9 cellular contexts compared by ENCODE assay signal in genomic region chr6:112253842-112254816, GRCh38. TPM values are rescaled to one million over a fixed set of nuclear protein-coding genes. Genes with fewer than 3 reads are reported as not detected.
DNase-seq lines count a peak whose midpoint lies in the region; ATAC-seq, FAIRE-seq and TF ChIP-seq lines count a peak whose summit lies in the region.
"Had no signal": no experiment of that assay in that cellular context is flagged by ENCODE, and none has a peak within 500 bp of the region (broad histone marks: within the 10 kb centered on the region; RNA-seq: fewer than 3 reads in every experiment).

LAMA4 (minus strand) TSS chr6:112254567; CDS start chr6:112254150, 417 bp downstream.

- H3K36me3 ChIP-seq in CD8-positive, alpha-beta T cell (ENCODE audit: insufficient read depth, low read length): no peaks in the 10 kb centered on the region
- H3K36me3 ChIP-seq in WERI-Rb-1 (no peaks in the 10 kb centered on the region), endothelial cell of umbilical vein (ENCODE audit: control insufficient read depth in 2 of 2, extremely low read depth in 1 of 2, insufficient read depth in 2 of 2, low read length in 2 of 2) (peaks cover 8 to 16% of the 10 kb centered on the region in 2 experiments), mesenchymal stem cell (ENCODE audit: control insufficient read depth in 1 of 2, insufficient read depth in 2 of 2, low read depth in 1 of 2, low read length in 2 of 2) (peaks cover 0 to 18% of the 10 kb centered on the region in 2 experiments)

- FAIRE-seq in endothelial cell of umbilical vein (lab: Jason Lieb, UNC): peak; percentile 42

- no peaks in the 10 kb centered on the region for H3K9me3 ChIP-seq in CD8-positive, alpha-beta T cell (ENCODE audit: low read length)
- H3K9me3 ChIP-seq in WERI-Rb-1 (ENCODE audit: severe bottlenecking) (no peaks in the 10 kb centered on the region), endothelial cell of umbilical vein (replicated peaks; ENCODE audit: control insufficient read depth, insufficient read depth, low read length) (no peaks in the 10 kb centered on the region), mesenchymal stem cell (ENCODE audit: control insufficient read depth, low read length) (no peaks in the 10 kb centered on the region)

- no peak within 1 kb of the TSS for H2BK5ac ChIP-seq in mesenchymal stem cell (ENCODE audit: low read depth, low read length, poor library complexity, severe bottlenecking)

- peaks cover 37% of the 10 kb centered on the region for H3K27me3 Mint-ChIP-seq in CD8-positive, alpha-beta T cell (ENCODE audit: low read depth)

- H3K9me1 ChIP-seq in endothelial cell of umbilical vein (replicated peaks; ENCODE audit: control insufficient read depth, extremely low read depth, insufficient read depth, low read length): no peaks in the 10 kb centered on the region

- H3K79me1 ChIP-seq in mesenchymal stem cell (replicated peaks; ENCODE audit: low read length, poor library complexity, severe bottlenecking): no peaks in the 10 kb centered on the region

- dilution Hi-C loops in endothelial cell of umbilical vein (cut with MboI; ENCODE audit: extremely low pct_ligation_motif_present, low sequenced_read_pairs): no loop called here

- no peak within 1 kb of the TSS for H2AK5ac ChIP-seq in mesenchymal stem cell (ENCODE audit: low read length, severe bottlenecking)

- BruUV-seq in endothelial cell of umbilical vein (replicated peaks; lab: Mats Ljungman, UMichigan): no TSS peak

- H3K79me2 ChIP-seq in endothelial cell of umbilical vein (ENCODE audit: control insufficient read depth, insufficient read depth, low read length): peaks cover 53% of the 10 kb centered on the region

- peak within 1 kb of the TSS in 1 of 2 experiments; percentile 78 for H3K23ac ChIP-seq in mesenchymal stem cell (ENCODE audit: low read length in 2 of 2)

- WGBS in mesenchymal stem cell: 1% methylated on average over 48 of the region's 52 CpGs

- peak; percentile 98 for TF ChIP-seq POLR2A in endothelial cell of umbilical vein (IDR thresholded peaks at IDR 0.05; ENCODE audit: low read depth, low read length)

- H4K8ac ChIP-seq in mesenchymal stem cell (ENCODE audit: low read length): peak within 1 kb of the TSS; percentile 28

- H3K14ac ChIP-seq in mesenchymal stem cell (ENCODE audit: low read length in 2 of 2): peak within 1 kb of the TSS in 1 of 2 experiments; percentile 0

- H2AFZ ChIP-seq in endothelial cell of umbilical vein (ENCODE audit: low read depth, low read length): no peak within 1 kb of the TSS
- peak within 1 kb of the TSS; percentile 43 for H2AFZ ChIP-seq in mesenchymal stem cell (ENCODE audit: low read depth, low read length)

- no peak for DNase-seq in CD8-positive, alpha-beta T cell
- DNase-seq in WERI-Rb-1 (peak; percentile 13), endothelial cell of umbilical vein (ENCODE audit: low read depth, low spot score) (peak; percentile 86), mesenchymal stem cell (peak; percentile 62)

- CTCF ChIA-PET in CD8-positive, alpha-beta T cell (lab: Charles Lee): interaction anchor here (0.6 kb wide), 1 partner anchor 17 kb away, joined by 3 read pairs; no protein-coding TSS in a partner anchor
- CTCF ChIA-PET in endothelial cell of umbilical vein (lab: Charles Lee): interaction anchor here (0.9 to 6.3 kb wide), 17 partner anchors 9 to 74 kb away, joined by 3 to 54 read pairs (median 4); no protein-coding TSS in a partner anchor

- H3K36me3 Mint-ChIP-seq in CD8-positive, alpha-beta T cell: no peaks in the 10 kb centered on the region

- no peak for ATAC-seq in CD8-positive, alpha-beta T cell
- ATAC-seq in HG03442 (IDR thresholded peaks at IDR 0.05; ENCODE audit: unreplicated experiment) (peak; percentile 37), GM21447 (IDR thresholded peaks at IDR 0.05; ENCODE audit: unreplicated experiment) (no peak), HG03521 (IDR thresholded peaks at IDR 0.05; ENCODE audit: unreplicated experiment) (no peak)

- no peak within 1 kb of the TSS for H2BK120ac ChIP-seq in mesenchymal stem cell (ENCODE audit: low read depth, low read length)

- peak within 1 kb of the TSS; percentile 22 for H3K4me3 ChIP-seq in CD8-positive, alpha-beta T cell (ENCODE audit: low read depth, low read length)
- H3K4me3 ChIP-seq in WERI-Rb-1 (ENCODE audit: low read depth, low read length) (peak within 1 kb of the TSS; percentile 47), endothelial cell of umbilical vein (replicated peaks in 1 of 3; ENCODE audit: insufficient read depth in 1 of 3, low read depth in 1 of 3, low read length in 3 of 3) (peak within 1 kb of the TSS; percentile 91 to 94 (median 94)), mesenchymal stem cell (ENCODE audit: insufficient read depth in 1 of 2, low read depth in 1 of 2, low read length in 2 of 2) (peak within 1 kb of the TSS; percentile 54 to 97)

- H4K91ac ChIP-seq in mesenchymal stem cell (ENCODE audit: low read length): peak within 1 kb of the TSS; percentile 31

- H2BK15ac ChIP-seq in mesenchymal stem cell (ENCODE audit: low read depth, poor library complexity, severe bottlenecking): peak within 1 kb of the TSS; percentile 9

- H3K4me3 Mint-ChIP-seq in CD8-positive, alpha-beta T cell: peak within 1 kb of the TSS; percentile 70

- peaks cover 7% of the 10 kb centered on the region for H3K27me3 ChIP-seq in CD8-positive, alpha-beta T cell (ENCODE audit: insufficient read depth, low read length)
- peaks cover 23% of the 10 kb centered on the region for H3K27me3 ChIP-seq in WERI-Rb-1 (ENCODE audit: insufficient read depth, low read depth, severe bottlenecking)
- no peaks in the 10 kb centered on the region for H3K27me3 ChIP-seq in endothelial cell of umbilical vein (ENCODE audit: control insufficient read depth in 2 of 2, insufficient read depth in 2 of 2, low read length in 2 of 2)
- no peaks in the 10 kb centered on the region for H3K27me3 ChIP-seq in mesenchymal stem cell (ENCODE audit: control insufficient read depth in 1 of 2, insufficient read depth in 1 of 2, low read length in 2 of 2)

- no peaks in the 10 kb centered on the region for H4K20me1 ChIP-seq in endothelial cell of umbilical vein (replicated peaks; ENCODE audit: control insufficient read depth, extremely low read depth, insufficient read depth, low read length)

- TF ChIP-seq CTCF in CD8-positive, alpha-beta T cell (IDR thresholded peaks at IDR 0.05): no peak
- TF ChIP-seq CTCF in WERI-Rb-1 (IDR thresholded peaks at IDR 0.05; ENCODE audit: low read depth, low read length) (no peak), endothelial cell of umbilical vein (IDR thresholded peaks at IDR 0.05; ENCODE audit: extremely low read depth in 1 of 2, insufficient read depth in 1 of 2, low read depth in 1 of 2, low read length in 2 of 2) (no peak)

- peak within 1 kb of the TSS; percentile 98 for H3K9ac ChIP-seq in endothelial cell of umbilical vein (replicated peaks; ENCODE audit: extremely low read depth, insufficient read depth, low read length)
- peak within 1 kb of the TSS; percentile 96 for H3K9ac ChIP-seq in mesenchymal stem cell (ENCODE audit: low read length)
- H3K9ac ChIP-seq: KMS-11 had no signal

- H3K9me3 Mint-ChIP-seq in CD8-positive, alpha-beta T cell: no peaks in the 10 kb centered on the region

- no peak within 1 kb of the TSS for H3K27ac Mint-ChIP-seq in CD8-positive, alpha-beta T cell

- peak within 1 kb of the TSS; percentile 94 for H3K4me2 ChIP-seq in endothelial cell of umbilical vein (ENCODE audit: insufficient read depth, low read length)
- H3K4me2 ChIP-seq in mesenchymal stem cell (ENCODE audit: low read length, poor library complexity, severe bottlenecking): peak within 1 kb of the TSS; percentile 91
- H3K4me2 ChIP-seq: KMS-11 had no signal

- peaks cover 4% of the 10 kb centered on the region for H3K4me1 ChIP-seq in CD8-positive, alpha-beta T cell (ENCODE audit: insufficient read depth, low read length)
- H3K4me1 ChIP-seq in endothelial cell of umbilical vein (ENCODE audit: control insufficient read depth, extremely low read depth, insufficient read depth, low read length) (peaks cover 31% of the 10 kb centered on the region), mesenchymal stem cell (ENCODE audit: control insufficient read depth, insufficient read depth, low read depth, low read length) (peaks cover 10% of the 10 kb centered on the region)

- POLR2A ChIA-PET in CD8-positive, alpha-beta T cell (lab: Charles Lee): no interaction called here
- POLR2A ChIA-PET in endothelial cell of umbilical vein (lab: Charles Lee): interaction anchor here (0.7 to 3.3 kb wide), 9 partner anchors 11 to 1605 kb away, joined by 3 to 23 read pairs (median 5); no protein-coding TSS in a partner anchor

- peak within 1 kb of the TSS in 1 of 2 experiments; percentile 17 for H2BK12ac ChIP-seq in mesenchymal stem cell (ENCODE audit: low read length in 2 of 2)

- no peak within 1 kb of the TSS for H3K4ac ChIP-seq in mesenchymal stem cell (ENCODE audit: low read depth in 1 of 2, low read length in 2 of 2)

- H3K27ac ChIP-seq in CD8-positive, alpha-beta T cell (ENCODE audit: low read depth, low read length): no peak within 1 kb of the TSS
- no peak within 1 kb of the TSS for H3K27ac ChIP-seq in WERI-Rb-1
- H3K27ac ChIP-seq in endothelial cell of umbilical vein (ENCODE audit: insufficient read depth, low read depth, low read length): peak within 1 kb of the TSS; percentile 81
- no peak within 1 kb of the TSS for H3K27ac ChIP-seq in mesenchymal stem cell (ENCODE audit: low read length, poor library complexity, severe bottlenecking)
- peak within 1 kb of the TSS; percentile 77 for H3K27ac ChIP-seq in temporal lobe (ENCODE audit: low read depth, low read length)
- H3K27ac ChIP-seq: KMS-11 had no signal

- peak within 1 kb of the TSS; percentile 11 to 86 for H3K18ac ChIP-seq in mesenchymal stem cell (ENCODE audit: low read depth in 1 of 2, low read length in 2 of 2)

- intact Hi-C loops in CD8-positive, alpha-beta T cell (cut with DNase I, micrococcal nuclease): no loop called here
- intact Hi-C loops in endothelial cell of umbilical vein (cut with micrococcal nuclease): loop anchor here (1.0 to 5.0 kb wide), 6 partner anchors 15 to 118 kb away; no protein-coding TSS in a partner anchor

- peaks cover 13% of the 10 kb centered on the region for H3K4me1 Mint-ChIP-seq in CD8-positive, alpha-beta T cell (ENCODE audit: low read depth)

RNA-seq across cellular contexts. Expression of gene LAMA4, which starts in this region (rescaled TPM):
- total RNA-seq in CD8-positive, alpha-beta T cell: not detected
- total RNA-seq in endothelial cell of umbilical vein: 629 TPM in 2 replicates
- polyA plus RNA-seq in endothelial cell of umbilical vein: 370 and 384 TPM in 2 replicates
- 215 and 257 TPM in 2 replicates for polyA plus RNA-seq in endothelial cell of umbilical vein (2011; cell fraction: cytosol; rRNA removed)
- polyA plus RNA-seq in endothelial cell of umbilical vein (2011; cell fraction: nucleus; rRNA removed): 1,231 and 1,345 TPM in 2 replicates
- 367 and 381 TPM in 2 replicates for polyA plus RNA-seq in endothelial cell of umbilical vein (2012)
- polyA minus RNA-seq in endothelial cell of umbilical vein: 1,043 and 1,135 TPM in 2 replicates
- polyA minus RNA-seq in endothelial cell of umbilical vein (2011; cell fraction: cytosol; rRNA and poly(A)+ RNA removed): not detected
- 1,955 and 2,229 TPM in 2 replicates for polyA minus RNA-seq in endothelial cell of umbilical vein (2011; cell fraction: nucleus; rRNA and poly(A)+ RNA removed)
- polyA plus RNA-seq in mesenchymal stem cell (2013, experiment 1 of 2): 51.1 TPM
- polyA plus RNA-seq in mesenchymal stem cell (2013, experiment 2 of 2): 47.5 TPM
- 19.7 TPM for total RNA-seq in temporal lobe

Comparison
In these comparisons a context has a peak if more than half of its experiments do, and no peak if none do; other contexts are left out.
1. RNA of gene LAMA4 (total RNA-seq): 629 TPM in endothelial cell of umbilical vein; 19.7 TPM in temporal lobe (single experiment) and not detected in CD8-positive, alpha-beta T cell; every median in the first group is over 10 times any median in the second.
2. DNase-seq: peak in WERI-Rb-1 (single experiment), endothelial cell of umbilical vein (single experiment) and mesenchymal stem cell (single experiment); none in CD8-positive, alpha-beta T cell (0 of 7).
3. H3K27ac ChIP-seq: peak in endothelial cell of umbilical vein (single experiment) and temporal lobe (single experiment); none in CD8-positive, alpha-beta T cell (single experiment), WERI-Rb-1 (single experiment) and mesenchymal stem cell (single experiment).
4. H3K4me3 ChIP-seq: peak in every context shown above with its lines; median percentile 94 in endothelial cell of umbilical vein; 76 in mesenchymal stem cell; 47 in WERI-Rb-1; 22 in CD8-positive, alpha-beta T cell.